In genomic region chr6:128463942-128464341, GRCh38 we compare ENCODE assay signal across 1 cellular context.
TF ChIP-seq lines count a peak whose summit lies in the region.

No MANE protein-coding gene starts in this region.

TF ChIP-seq in HEK293, 187 proteins besides CTCF, POLR2A, EP300 and RAD21 (continued from another document):
- peak; percentile 52 for TF ChIP-seq PRDM6 (tag by site-specific recombination; IDR thresholded peaks at IDR 0.05)
- TF ChIP-seq ZSCAN30 (tag by site-specific recombination; IDR thresholded peaks at IDR 0.05), result no peak
